Comparison of ENCODE assay signal across 25 cellular contexts in genomic region chr14:52000631-52001030, GRCh38.
"Had no signal": no experiment of that assay in that cellular context is flagged by ENCODE, and none has a peak within 500 bp of the region (broad histone marks: within the 10 kb centered on the region; RNA-seq: fewer than 3 reads in every experiment).

No MANE protein-coding gene starts in this region.

- H3K4me3 ChIP-seq: testis, uterus had no signal

- H3K36me3 ChIP-seq: uterus had no signal

- H3K27me3 Mint-ChIP-seq: activated CD4-positive, alpha-beta memory T cell treated with anti-CD3 and anti-CD28 coated beads, Interleukin-2, amount 10 ng/mL, durations not matched to agents 7 days and 5 days; activated naive CD8-positive, alpha-beta T cell treated with anti-CD3 and anti-CD28 coated beads, Interleukin-2, amount 50 U/mL, for 24 hours; brain; naive B cell; stimulated activated naive B cell treated with anti-CD40 and anti-IgM and Interleukin-4, amounts not matched to agents 10 μg/mL and 1 μg/mL and 100 μg/mL, for 72 hours; T-helper 17 cell had no signal

- H3K27ac Mint-ChIP-seq: activated CD4-positive, alpha-beta memory T cell treated with anti-CD3 and anti-CD28 coated beads, Interleukin-2, amount 10 ng/mL, durations not matched to agents 7 days and 5 days; naive B cell; stimulated activated naive B cell treated with anti-CD40 and anti-IgM and Interleukin-4, amounts not matched to agents 10 μg/mL and 1 μg/mL and 100 μg/mL, for 72 hours; T-helper 17 cell had no signal

- H3K4me1 Mint-ChIP-seq: T-helper 17 cell had no signal

- H3K9me3 ChIP-seq: testis, uterus had no signal

- ATAC-seq: sciatic nerve; stimulated activated naive B cell treated with anti-CD40 and anti-IgM and Interleukin-4, amounts not matched to agents 10 μg/mL and 1 μg/mL and 100 μg/mL, for 72 hours; T-helper 17 cell had no signal

- H3K9ac ChIP-seq: parathyroid adenoma had no signal

- H3K4me3 Mint-ChIP-seq: activated CD4-positive, alpha-beta memory T cell treated with anti-CD3 and anti-CD28 coated beads, Interleukin-2, amount 10 ng/mL, durations not matched to agents 7 days and 5 days; activated naive CD8-positive, alpha-beta T cell treated with anti-CD3 and anti-CD28 coated beads, Interleukin-2, amount 50 U/mL, for 24 hours; brain; naive B cell; stimulated activated naive B cell treated with anti-CD40 and anti-IgM and Interleukin-4, amounts not matched to agents 10 μg/mL and 1 μg/mL and 100 μg/mL, for 72 hours; T-helper 17 cell had no signal

- DNase-seq: activated CD4-positive, alpha-beta memory T cell treated with anti-CD3 and anti-CD28 coated beads, Interleukin-2, amount 10 ng/mL, durations not matched to agents 7 days and 5 days; activated CD4-positive, alpha-beta T cell treated with anti-CD3 and anti-CD28 coated beads for 48 hours; activated CD4-positive, CD25-positive, alpha-beta regulatory T cell; activated gamma-delta T cell; activated naive CD4-positive, alpha-beta T cell treated with anti-CD3 and anti-CD28 coated beads, Interleukin-2, amount 50 U/mL, for 16 hours; activated naive CD8-positive, alpha-beta T cell treated with anti-CD3 and anti-CD28 coated beads, Interleukin-2, amount 50 U/mL, for 24 hours; activated T-cell treated with anti-CD3 and anti-CD28 coated beads for 4 hours; anterior cingulate cortex; central memory CD4-positive, alpha-beta T cell; dermis blood vessel endothelial cell; effector CD8-positive, alpha-beta T cell; hippocampal formation; kidney glomerular epithelial cell; naive B cell; stimulated activated CD4-positive, alpha-beta T cell treated with anti-CD3 and anti-CD28 coated beads, Interleukin-2, amount 100 ng/mL, for 48 hours; stimulated activated CD8-positive, alpha-beta memory T cell treated with anti-CD3 and anti-CD28 coated beads, Interleukin-4, amount 100 ng/mL, for 48 hours; stimulated activated naive B cell treated with anti-CD40 and anti-IgM and Interleukin-4, amounts not matched to agents 10 μg/mL and 1 μg/mL and 100 μg/mL, for 72 hours; SW 1271; T-helper 17 cell; testis; trophoblast cell; uterus had no signal

- H3K9me3 Mint-ChIP-seq: activated CD4-positive, alpha-beta memory T cell treated with anti-CD3 and anti-CD28 coated beads, Interleukin-2, amount 10 ng/mL, durations not matched to agents 7 days and 5 days; activated naive CD8-positive, alpha-beta T cell treated with anti-CD3 and anti-CD28 coated beads, Interleukin-2, amount 50 U/mL, for 24 hours; brain; naive B cell; stimulated activated naive B cell treated with anti-CD40 and anti-IgM and Interleukin-4, amounts not matched to agents 10 μg/mL and 1 μg/mL and 100 μg/mL, for 72 hours had no signal

- H3K27me3 ChIP-seq: testis, uterus had no signal

- H3K4me1 ChIP-seq: parathyroid adenoma, uterus had no signal
